Comparison of ENCODE assay signal across 2 cellular contexts in the genomic region with DNA sequence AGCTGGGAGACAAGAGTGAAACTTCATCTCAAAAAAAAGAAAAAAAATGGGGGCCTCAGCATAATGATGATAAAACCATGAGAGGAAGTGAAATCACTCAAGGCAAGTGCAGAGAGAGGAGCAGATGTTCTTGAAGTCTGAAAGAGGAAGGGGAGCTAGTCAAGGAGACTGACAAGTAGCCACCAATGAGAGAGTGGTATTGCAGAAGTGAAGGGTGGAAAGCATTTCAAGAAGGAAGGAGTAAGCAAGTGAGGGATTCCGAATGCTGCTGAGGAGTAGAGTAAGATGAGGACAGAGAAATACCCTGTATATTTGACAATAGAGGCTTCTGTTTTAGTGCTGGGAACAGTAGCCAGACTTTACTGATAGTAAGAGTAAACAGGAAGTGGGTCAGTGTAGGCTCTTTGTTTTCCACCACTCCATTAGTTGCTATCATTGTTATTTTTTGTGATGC.
A peak's percentile ranks its signal among the peaks of the same experiment; 100 is the strongest.
TF ChIP-seq lines count a peak whose summit lies in the region.

No MANE protein-coding gene starts in this region.

TF ChIP-seq in GM12878, 131 proteins besides CTCF, POLR2A, EP300 and RAD21 (continues in another document):
- TF ChIP-seq RBBP5 (conservative IDR thresholded peaks at IDR 0.05) = no peak
- TF ChIP-seq, protein P1, sequence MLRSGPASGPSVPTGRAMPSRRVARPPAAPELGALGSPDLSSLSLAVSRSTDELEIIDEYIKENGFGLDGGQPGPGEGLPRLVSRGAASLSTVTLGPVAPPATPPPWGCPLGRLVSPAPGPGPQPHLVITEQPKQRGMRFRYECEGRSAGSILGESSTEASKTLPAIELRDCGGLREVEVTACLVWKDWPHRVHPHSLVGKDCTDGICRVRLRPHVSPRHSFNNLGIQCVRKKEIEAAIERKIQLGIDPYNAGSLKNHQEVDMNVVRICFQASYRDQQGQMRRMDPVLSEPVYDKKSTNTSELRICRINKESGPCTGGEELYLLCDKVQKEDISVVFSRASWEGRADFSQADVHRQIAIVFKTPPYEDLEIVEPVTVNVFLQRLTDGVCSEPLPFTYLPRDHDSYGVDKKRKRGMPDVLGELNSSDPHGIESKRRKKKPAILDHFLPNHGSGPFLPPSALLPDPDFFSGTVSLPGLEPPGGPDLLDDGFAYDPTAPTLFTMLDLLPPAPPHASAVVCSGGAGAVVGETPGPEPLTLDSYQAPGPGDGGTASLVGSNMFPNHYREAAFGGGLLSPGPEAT (IDR thresholded peaks at IDR 0.05; ENCODE audit: low read depth) = 0 out of 2 replicates have a peak, but pooled peaks have one; percentile 34
- no peak for TF ChIP-seq HCFC1 (IDR thresholded peaks at IDR 0.05; ENCODE audit: low read length)
- no peak for TF ChIP-seq BACH1 (IDR thresholded peaks at IDR 0.05; ENCODE audit: borderline replicate concordance)
- TF ChIP-seq RB1 (IDR thresholded peaks at IDR 0.05; ENCODE audit: borderline replicate concordance) = no peak
- peak; percentile 95 for TF ChIP-seq SPI1 (IDR thresholded peaks at IDR 0.05; ENCODE audit: borderline replicate concordance, insufficient read depth, low read depth, low read length)
- no peak for TF ChIP-seq NFXL1 (IDR thresholded peaks at IDR 0.05; ENCODE audit: borderline replicate concordance)
- TF ChIP-seq IKZF2 (IDR thresholded peaks at IDR 0.05) = peak; percentile 44 to 61
- TF ChIP-seq EGR1 (IDR thresholded peaks at IDR 0.05; ENCODE audit: borderline replicate concordance in 1 of 2, low read depth in 2 of 2, low read length in 2 of 2) = no peak
- TF ChIP-seq PAX8 (IDR thresholded peaks at IDR 0.05) = no peak
- TF ChIP-seq FOS (IDR thresholded peaks at IDR 0.05; ENCODE audit: borderline replicate concordance, extremely low read depth, insufficient read length) = no peak
- no peak for TF ChIP-seq YBX1 (IDR thresholded peaks at IDR 0.05)
- TF ChIP-seq PML (IDR thresholded peaks at IDR 0.05; ENCODE audit: low read length) = no peak
- TF ChIP-seq, protein P2, sequence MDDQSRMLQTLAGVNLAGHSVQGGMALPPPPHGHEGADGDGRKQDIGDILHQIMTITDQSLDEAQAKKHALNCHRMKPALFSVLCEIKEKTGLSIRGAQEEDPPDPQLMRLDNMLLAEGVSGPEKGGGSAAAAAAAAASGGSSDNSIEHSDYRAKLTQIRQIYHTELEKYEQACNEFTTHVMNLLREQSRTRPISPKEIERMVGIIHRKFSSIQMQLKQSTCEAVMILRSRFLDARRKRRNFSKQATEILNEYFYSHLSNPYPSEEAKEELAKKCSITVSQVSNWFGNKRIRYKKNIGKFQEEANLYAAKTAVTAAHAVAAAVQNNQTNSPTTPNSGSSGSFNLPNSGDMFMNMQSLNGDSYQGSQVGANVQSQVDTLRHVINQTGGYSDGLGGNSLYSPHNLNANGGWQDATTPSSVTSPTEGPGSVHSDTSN (IDR thresholded peaks at IDR 0.05; ENCODE audit: insufficient replicate concordance, low read depth, low read length) = peak; percentile 27
- TF ChIP-seq KLF5 (IDR thresholded peaks at IDR 0.05; ENCODE audit: partially characterized antibody) = no peak
- TF ChIP-seq ETV6 (conservative IDR thresholded peaks at IDR 0.05 in 1 of 2, IDR thresholded peaks at IDR 0.05 in 1 of 2; ENCODE audit: borderline replicate concordance in 1 of 2, low read depth in 1 of 2) = peak in 1 of 2 experiments; percentile 66; a peak in 1 of 4 replicates
- TF ChIP-seq TCF12 (IDR thresholded peaks at IDR 0.05; ENCODE audit: low read depth, low read length) = peak; percentile 86
- TF ChIP-seq, protein P3, sequence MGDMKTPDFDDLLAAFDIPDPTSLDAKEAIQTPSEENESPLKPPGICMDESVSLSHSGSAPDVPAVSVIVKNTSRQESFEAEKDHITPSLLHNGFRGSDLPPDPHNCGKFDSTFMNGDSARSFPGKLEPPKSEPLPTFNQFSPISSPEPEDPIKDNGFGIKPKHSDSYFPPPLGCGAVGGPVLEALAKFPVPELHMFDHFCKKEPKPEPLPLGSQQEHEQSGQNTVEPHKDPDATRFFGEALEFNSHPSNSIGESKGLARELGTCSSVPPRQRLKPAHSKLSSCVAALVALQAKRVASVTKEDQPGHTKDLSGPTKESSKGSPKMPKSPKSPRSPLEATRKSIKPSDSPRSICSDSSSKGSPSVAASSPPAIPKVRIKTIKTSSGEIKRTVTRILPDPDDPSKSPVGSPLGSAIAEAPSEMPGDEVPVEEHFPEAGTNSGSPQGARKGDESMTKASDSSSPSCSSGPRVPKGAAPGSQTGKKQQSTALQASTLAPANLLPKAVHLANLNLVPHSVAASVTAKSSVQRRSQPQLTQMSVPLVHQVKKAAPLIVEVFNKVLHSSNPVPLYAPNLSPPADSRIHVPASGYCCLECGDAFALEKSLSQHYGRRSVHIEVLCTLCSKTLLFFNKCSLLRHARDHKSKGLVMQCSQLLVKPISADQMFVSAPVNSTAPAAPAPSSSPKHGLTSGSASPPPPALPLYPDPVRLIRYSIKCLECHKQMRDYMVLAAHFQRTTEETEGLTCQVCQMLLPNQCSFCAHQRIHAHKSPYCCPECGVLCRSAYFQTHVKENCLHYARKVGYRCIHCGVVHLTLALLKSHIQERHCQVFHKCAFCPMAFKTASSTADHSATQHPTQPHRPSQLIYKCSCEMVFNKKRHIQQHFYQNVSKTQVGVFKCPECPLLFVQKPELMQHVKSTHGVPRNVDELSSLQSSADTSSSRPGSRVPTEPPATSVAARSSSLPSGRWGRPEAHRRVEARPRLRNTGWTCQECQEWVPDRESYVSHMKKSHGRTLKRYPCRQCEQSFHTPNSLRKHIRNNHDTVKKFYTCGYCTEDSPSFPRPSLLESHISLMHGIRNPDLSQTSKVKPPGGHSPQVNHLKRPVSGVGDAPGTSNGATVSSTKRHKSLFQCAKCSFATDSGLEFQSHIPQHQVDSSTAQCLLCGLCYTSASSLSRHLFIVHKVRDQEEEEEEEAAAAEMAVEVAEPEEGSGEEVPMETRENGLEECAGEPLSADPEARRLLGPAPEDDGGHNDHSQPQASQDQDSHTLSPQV (IDR thresholded peaks at IDR 0.05) = no peak
- TF ChIP-seq, protein P4, sequence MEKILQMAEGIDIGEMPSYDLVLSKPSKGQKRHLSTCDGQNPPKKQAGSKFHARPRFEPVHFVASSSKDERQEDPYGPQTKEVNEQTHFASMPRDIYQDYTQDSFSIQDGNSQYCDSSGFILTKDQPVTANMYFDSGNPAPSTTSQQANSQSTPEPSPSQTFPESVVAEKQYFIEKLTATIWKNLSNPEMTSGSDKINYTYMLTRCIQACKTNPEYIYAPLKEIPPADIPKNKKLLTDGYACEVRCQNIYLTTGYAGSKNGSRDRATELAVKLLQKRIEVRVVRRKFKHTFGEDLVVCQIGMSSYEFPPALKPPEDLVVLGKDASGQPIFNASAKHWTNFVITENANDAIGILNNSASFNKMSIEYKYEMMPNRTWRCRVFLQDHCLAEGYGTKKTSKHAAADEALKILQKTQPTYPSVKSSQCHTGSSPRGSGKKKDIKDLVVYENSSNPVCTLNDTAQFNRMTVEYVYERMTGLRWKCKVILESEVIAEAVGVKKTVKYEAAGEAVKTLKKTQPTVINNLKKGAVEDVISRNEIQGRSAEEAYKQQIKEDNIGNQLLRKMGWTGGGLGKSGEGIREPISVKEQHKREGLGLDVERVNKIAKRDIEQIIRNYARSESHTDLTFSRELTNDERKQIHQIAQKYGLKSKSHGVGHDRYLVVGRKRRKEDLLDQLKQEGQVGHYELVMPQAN (conservative IDR thresholded peaks at IDR 0.05) = no peak

TF ChIP-seq in HEK293T, 16 proteins besides CTCF, POLR2A, EP300 and RAD21:
- TF ChIP-seq SUZ12 (IDR thresholded peaks at IDR 0.05) (no peak), NFRKB (IDR thresholded peaks at IDR 0.05) (no peak), L3MBTL2 (conservative IDR thresholded peaks at IDR 0.05) (no peak), ZNF384 (IDR thresholded peaks at IDR 0.05) (no peak), LEF1 (IDR thresholded peaks at IDR 0.05; ENCODE audit: borderline replicate concordance) (no peak)
